Comparison of ENCODE assay signal across 1 cellular context in the genomic region with DNA sequence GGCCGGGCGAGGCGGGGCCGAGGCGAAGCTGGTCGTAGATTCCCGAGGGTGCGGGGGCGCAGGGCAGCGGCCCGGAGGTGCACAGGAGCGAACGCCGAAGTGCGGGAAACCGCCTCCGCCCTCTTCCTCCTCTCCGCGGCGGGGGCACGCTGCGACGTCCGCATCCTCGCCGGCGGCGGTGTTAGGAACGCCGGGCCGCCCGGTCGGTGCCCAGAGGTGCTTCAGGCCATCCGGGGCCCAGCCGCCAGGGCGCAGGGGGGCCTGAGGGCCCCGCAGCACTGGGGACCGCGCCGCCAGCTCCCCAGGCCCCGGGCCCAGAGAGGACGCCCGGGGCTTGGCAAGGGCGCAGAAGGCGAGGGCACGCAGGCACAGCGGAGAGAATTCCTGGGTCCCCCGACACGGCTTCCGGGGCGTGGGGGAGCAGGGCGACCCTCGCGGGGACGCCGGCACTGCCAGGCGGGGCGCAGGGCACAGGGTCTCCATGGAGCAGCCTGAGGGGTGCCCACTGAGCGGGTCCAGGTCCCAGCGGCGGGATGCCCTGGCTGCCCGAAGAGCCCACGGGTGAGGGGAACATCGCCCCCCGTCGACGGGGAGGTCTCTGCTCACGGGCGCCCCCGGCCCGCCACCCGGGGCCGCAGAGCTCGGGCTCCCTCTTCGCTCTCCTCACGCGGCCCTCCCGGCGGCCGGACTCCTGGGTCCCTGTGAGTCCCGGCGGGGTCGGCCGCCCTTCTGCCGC.
TF ChIP-seq lines count a peak whose summit lies in the region.

No MANE protein-coding gene starts in this region.

TF ChIP-seq in HepG2, 621 proteins besides CTCF, POLR2A, EP300 and RAD21 (continued from another document and continues in another):
- TF ChIP-seq, protein P1, sequence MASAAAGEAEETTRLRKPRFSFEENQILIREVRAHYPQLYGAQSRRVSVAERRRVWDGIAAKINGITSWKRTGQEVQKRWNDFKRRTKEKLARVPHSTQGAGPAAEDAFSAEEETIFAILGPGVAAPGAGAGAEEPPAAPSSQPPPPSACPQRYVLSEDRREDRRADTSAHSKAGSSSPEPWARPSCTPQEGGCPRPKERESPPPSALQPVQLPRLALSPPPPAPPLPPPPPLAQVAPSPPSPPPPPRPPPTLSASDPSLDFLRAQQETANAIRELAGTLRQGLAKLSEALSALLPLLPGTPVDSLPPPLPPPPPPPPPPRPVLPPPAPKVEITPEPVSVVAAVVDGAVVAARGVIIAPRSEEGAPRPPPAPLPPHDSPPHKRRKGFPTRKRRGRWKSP (CRISPR knock-in tag; IDR thresholded peaks at IDR 0.05): no peak
- no peak for TF ChIP-seq SP1 (IDR thresholded peaks at IDR 0.05)
- no peak for TF ChIP-seq SP1 (CRISPR knock-in tag; IDR thresholded peaks at IDR 0.05)
- no peak for TF ChIP-seq NR2F6 (IDR thresholded peaks at IDR 0.05)
- no peak for TF ChIP-seq NR2F6 (CRISPR knock-in tag; IDR thresholded peaks at IDR 0.05)
- TF ChIP-seq ZBTB49 (CRISPR knock-in tag; IDR thresholded peaks at IDR 0.05; ENCODE audit: borderline replicate concordance): no peak
- TF ChIP-seq NR2C2 (CRISPR knock-in tag; IDR thresholded peaks at IDR 0.05; ENCODE audit: borderline replicate concordance): no peak
- TF ChIP-seq SPEN (CRISPR knock-in tag; IDR thresholded peaks at IDR 0.05; ENCODE audit: low read depth): no peak
- TF ChIP-seq SALL1 (CRISPR knock-in tag; IDR thresholded peaks at IDR 0.05): no peak
- TF ChIP-seq XBP1 (CRISPR knock-in tag; IDR thresholded peaks at IDR 0.05): no peak
- TF ChIP-seq ZNF552 (CRISPR knock-in tag; IDR thresholded peaks at IDR 0.05; ENCODE audit: borderline replicate concordance): no peak
- 0 out of 2 replicates have a peak, but pooled peaks have one; percentile 22 for TF ChIP-seq IRX3 (CRISPR knock-in tag; IDR thresholded peaks at IDR 0.05; ENCODE audit: borderline replicate concordance, low read depth)
- no peak for TF ChIP-seq POLR2G (IDR thresholded peaks at IDR 0.05; ENCODE audit: low read depth, low read length)
- TF ChIP-seq EED (CRISPR knock-in tag; IDR thresholded peaks at IDR 0.05): no peak
- no peak for TF ChIP-seq CAMTA2 (CRISPR knock-in tag; IDR thresholded peaks at IDR 0.05; ENCODE audit: borderline replicate concordance)
- TF ChIP-seq GATAD1 (CRISPR knock-in tag; IDR thresholded peaks at IDR 0.05): no peak
- TF ChIP-seq, protein P2, sequence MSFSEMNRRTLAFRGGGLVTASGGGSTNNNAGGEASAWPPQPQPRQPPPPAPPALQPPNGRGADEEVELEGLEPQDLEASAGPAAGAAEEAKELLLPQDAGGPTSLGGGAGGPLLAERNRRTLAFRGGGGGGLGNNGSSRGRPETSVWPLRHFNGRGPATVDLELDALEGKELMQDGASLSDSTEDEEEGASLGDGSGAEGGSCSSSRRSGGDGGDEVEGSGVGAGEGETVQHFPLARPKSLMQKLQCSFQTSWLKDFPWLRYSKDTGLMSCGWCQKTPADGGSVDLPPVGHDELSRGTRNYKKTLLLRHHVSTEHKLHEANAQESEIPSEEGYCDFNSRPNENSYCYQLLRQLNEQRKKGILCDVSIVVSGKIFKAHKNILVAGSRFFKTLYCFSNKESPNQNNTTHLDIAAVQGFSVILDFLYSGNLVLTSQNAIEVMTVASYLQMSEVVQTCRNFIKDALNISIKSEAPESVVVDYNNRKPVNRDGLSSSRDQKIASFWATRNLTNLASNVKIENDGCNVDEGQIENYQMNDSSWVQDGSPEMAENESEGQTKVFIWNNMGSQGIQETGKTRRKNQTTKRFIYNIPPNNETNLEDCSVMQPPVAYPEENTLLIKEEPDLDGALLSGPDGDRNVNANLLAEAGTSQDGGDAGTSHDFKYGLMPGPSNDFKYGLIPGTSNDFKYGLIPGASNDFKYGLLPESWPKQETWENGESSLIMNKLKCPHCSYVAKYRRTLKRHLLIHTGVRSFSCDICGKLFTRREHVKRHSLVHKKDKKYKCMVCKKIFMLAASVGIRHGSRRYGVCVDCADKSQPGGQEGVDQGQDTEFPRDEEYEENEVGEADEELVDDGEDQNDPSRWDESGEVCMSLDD (CRISPR knock-in tag; IDR thresholded peaks at IDR 0.05; ENCODE audit: borderline replicate concordance): no peak
- TF ChIP-seq ZMYM3 (CRISPR knock-in tag; IDR thresholded peaks at IDR 0.05): no peak
- TF ChIP-seq, protein P3, sequence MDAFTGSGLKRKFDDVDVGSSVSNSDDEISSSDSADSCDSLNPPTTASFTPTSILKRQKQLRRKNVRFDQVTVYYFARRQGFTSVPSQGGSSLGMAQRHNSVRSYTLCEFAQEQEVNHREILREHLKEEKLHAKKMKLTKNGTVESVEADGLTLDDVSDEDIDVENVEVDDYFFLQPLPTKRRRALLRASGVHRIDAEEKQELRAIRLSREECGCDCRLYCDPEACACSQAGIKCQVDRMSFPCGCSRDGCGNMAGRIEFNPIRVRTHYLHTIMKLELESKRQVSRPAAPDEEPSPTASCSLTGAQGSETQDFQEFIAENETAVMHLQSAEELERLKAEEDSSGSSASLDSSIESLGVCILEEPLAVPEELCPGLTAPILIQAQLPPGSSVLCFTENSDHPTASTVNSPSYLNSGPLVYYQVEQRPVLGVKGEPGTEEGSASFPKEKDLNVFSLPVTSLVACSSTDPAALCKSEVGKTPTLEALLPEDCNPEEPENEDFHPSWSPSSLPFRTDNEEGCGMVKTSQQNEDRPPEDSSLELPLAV (CRISPR knock-in tag; conservative IDR thresholded peaks at IDR 0.05; ENCODE audit: low read depth): no peak
- TF ChIP-seq, protein P4, sequence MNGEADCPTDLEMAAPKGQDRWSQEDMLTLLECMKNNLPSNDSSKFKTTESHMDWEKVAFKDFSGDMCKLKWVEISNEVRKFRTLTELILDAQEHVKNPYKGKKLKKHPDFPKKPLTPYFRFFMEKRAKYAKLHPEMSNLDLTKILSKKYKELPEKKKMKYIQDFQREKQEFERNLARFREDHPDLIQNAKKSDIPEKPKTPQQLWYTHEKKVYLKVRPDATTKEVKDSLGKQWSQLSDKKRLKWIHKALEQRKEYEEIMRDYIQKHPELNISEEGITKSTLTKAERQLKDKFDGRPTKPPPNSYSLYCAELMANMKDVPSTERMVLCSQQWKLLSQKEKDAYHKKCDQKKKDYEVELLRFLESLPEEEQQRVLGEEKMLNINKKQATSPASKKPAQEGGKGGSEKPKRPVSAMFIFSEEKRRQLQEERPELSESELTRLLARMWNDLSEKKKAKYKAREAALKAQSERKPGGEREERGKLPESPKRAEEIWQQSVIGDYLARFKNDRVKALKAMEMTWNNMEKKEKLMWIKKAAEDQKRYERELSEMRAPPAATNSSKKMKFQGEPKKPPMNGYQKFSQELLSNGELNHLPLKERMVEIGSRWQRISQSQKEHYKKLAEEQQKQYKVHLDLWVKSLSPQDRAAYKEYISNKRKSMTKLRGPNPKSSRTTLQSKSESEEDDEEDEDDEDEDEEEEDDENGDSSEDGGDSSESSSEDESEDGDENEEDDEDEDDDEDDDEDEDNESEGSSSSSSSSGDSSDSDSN (CRISPR knock-in tag; IDR thresholded peaks at IDR 0.05): peak; percentile 85
- no peak for TF ChIP-seq SMARCE1 (IDR thresholded peaks at IDR 0.05; ENCODE audit: borderline replicate concordance)
- peak; percentile 13 for TF ChIP-seq CBX1 (IDR thresholded peaks at IDR 0.05; ENCODE audit: low read depth)
- no peak for TF ChIP-seq KLF15 (CRISPR knock-in tag; IDR thresholded peaks at IDR 0.05; ENCODE audit: borderline replicate concordance)
- TF ChIP-seq CENPBD1 (CRISPR knock-in tag; IDR thresholded peaks at IDR 0.05; ENCODE audit: borderline replicate concordance, low read depth): no peak; the same call in 1 of the 2 replicates
- TF ChIP-seq ZNF30 (CRISPR knock-in tag; IDR thresholded peaks at IDR 0.05): no peak; the same call in 1 of the 2 replicates
- TF ChIP-seq THAP11 (CRISPR knock-in tag; IDR thresholded peaks at IDR 0.05): no peak
- TF ChIP-seq ZFP36L2 (CRISPR knock-in tag; IDR thresholded peaks at IDR 0.05): no peak
- no peak for TF ChIP-seq FOXJ3 (CRISPR knock-in tag; IDR thresholded peaks at IDR 0.05; ENCODE audit: borderline replicate concordance)
- no peak; the same call in 1 of the 2 replicates for TF ChIP-seq HOXD1 (CRISPR knock-in tag; IDR thresholded peaks at IDR 0.05)
- no peak for TF ChIP-seq HNRNPH1 (optimal IDR thresholded peaks at IDR 0.05; ENCODE audit: low read depth, low read length)
- TF ChIP-seq ZNF7 (CRISPR knock-in tag; IDR thresholded peaks at IDR 0.05): no peak
- TF ChIP-seq SMAD9 (CRISPR knock-in tag; IDR thresholded peaks at IDR 0.05): no peak
- TF ChIP-seq HNRNPL (IDR thresholded peaks at IDR 0.05; ENCODE audit: low read depth, low read length): peak; percentile 84
- TF ChIP-seq MLX (CRISPR knock-in tag; IDR thresholded peaks at IDR 0.05): no peak
- TF ChIP-seq ZNF776 (CRISPR knock-in tag; IDR thresholded peaks at IDR 0.05): peak; percentile 61; the same call in 1 of the 2 replicates
- TF ChIP-seq ATM (IDR thresholded peaks at IDR 0.05; ENCODE audit: borderline replicate concordance): no peak
- TF ChIP-seq REXO4 (CRISPR knock-in tag; IDR thresholded peaks at IDR 0.05; ENCODE audit: borderline replicate concordance): no peak
- TF ChIP-seq GFI1 (CRISPR knock-in tag; IDR thresholded peaks at IDR 0.05; ENCODE audit: borderline replicate concordance): no peak
- no peak for TF ChIP-seq TFE3 (CRISPR knock-in tag; IDR thresholded peaks at IDR 0.05)
- no peak for TF ChIP-seq MBD4 (IDR thresholded peaks at IDR 0.05; ENCODE audit: borderline replicate concordance, low read length)
- TF ChIP-seq ARID2 (CRISPR knock-in tag; IDR thresholded peaks at IDR 0.05; ENCODE audit: borderline replicate concordance): no peak
- TF ChIP-seq FUBP1 (CRISPR knock-in tag; IDR thresholded peaks at IDR 0.05; ENCODE audit: borderline replicate concordance): no peak
- TF ChIP-seq ZNF24 (IDR thresholded peaks at IDR 0.05): no peak
- no peak for TF ChIP-seq ZNF441 (CRISPR knock-in tag; IDR thresholded peaks at IDR 0.05; ENCODE audit: borderline replicate concordance)
- TF ChIP-seq ZNF781 (CRISPR knock-in tag; IDR thresholded peaks at IDR 0.05; ENCODE audit: borderline replicate concordance, not compliant biosample characterization): no peak
- TF ChIP-seq ZNF567 (CRISPR knock-in tag; IDR thresholded peaks at IDR 0.05; ENCODE audit: borderline replicate concordance): no peak
- 0 out of 2 replicates have a peak, but pooled peaks have one; percentile 10 for TF ChIP-seq ZBTB25 (CRISPR knock-in tag; IDR thresholded peaks at IDR 0.05)
- no peak for TF ChIP-seq NPAS2 (CRISPR knock-in tag; IDR thresholded peaks at IDR 0.05; ENCODE audit: borderline replicate concordance)
- TF ChIP-seq ZNF549 (CRISPR knock-in tag; IDR thresholded peaks at IDR 0.05): no peak
